ENCODE assay signal across 1 cellular context in genomic region chr20:49979030-49979832, GRCh38.
TF ChIP-seq lines count a peak whose summit lies in the region.

No MANE protein-coding gene starts in this region.

TF ChIP-seq in HCT116, 20 proteins besides CTCF, POLR2A, EP300 and RAD21 (continued from another document):
- TF ChIP-seq REST (IDR thresholded peaks at IDR 0.05; ENCODE audit: low read depth) (no peak), ZFX (IDR thresholded peaks at IDR 0.05) (peak; percentile 72; the same call in 1 of the 2 replicates), MAX (IDR thresholded peaks at IDR 0.05) (peak; percentile 97), EGR1 (IDR thresholded peaks at IDR 0.05; ENCODE audit: low read depth) (no peak)
TF ChIP-seq in HCT116: peak in this region for 2.
